13 cellular contexts compared by ENCODE assay signal in the genomic region with DNA sequence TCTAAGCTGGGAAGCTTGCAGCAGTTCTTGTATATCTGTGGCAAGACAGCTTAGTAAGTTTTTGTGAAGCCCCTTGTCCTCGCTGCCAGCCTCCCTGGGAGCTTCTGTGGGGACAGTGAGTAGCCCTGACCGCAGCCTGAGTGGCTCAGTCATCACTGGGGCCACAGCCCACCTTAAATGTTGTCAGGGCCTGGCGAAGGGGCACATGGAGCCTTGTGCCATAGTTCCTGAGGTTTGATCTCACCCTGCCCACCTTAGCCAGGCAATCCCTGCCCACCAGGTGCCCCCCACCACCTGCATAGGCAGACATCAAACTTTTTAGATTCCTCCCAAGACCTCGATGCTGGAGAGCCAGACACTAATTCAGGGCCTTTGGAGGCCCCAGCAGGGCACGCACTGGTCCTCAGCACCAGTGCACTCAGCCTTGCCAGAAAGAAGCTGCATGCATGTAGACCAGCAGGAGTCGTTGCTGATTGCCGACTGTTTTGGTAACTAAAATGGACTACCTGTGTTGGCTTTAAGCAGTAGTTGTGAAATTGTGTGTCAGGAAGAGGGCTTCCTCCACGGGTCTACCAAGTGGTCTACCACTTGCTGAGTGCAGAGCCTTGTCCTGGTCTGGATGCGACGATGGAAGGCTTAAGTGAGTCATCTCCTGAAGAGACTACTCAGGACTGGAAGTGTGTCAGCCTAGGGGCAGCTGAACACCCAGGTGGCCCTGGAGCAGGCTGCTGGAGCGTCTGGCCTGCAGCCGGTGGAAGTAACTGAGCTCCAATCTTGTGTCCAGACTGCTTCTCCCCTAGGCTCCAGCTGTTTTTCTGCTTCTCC.
A peak's percentile ranks its signal among the peaks of the same experiment; 100 is the strongest.
DNase-seq lines count a peak whose midpoint lies in the region; ATAC-seq and TF ChIP-seq lines count a peak whose summit lies in the region.
"Had no signal": no experiment of that assay in that cellular context is flagged by ENCODE, and none has a peak within 500 bp of the region (broad histone marks: within the 10 kb centered on the region; RNA-seq: fewer than 3 reads in every experiment).

No MANE protein-coding gene starts in this region.

- 85 to 90% methylated on average over 12 of the region's 12 CpGs for WGBS in sigmoid colon, 2 donors

- intact Hi-C loops in sigmoid colon (cut with DNase I), result no loop called here

- H3K4me3 ChIP-seq in NB4 (ENCODE audit: low read depth, low read length) (no peak overlapping the region), sigmoid colon (no peak overlapping the region)
- H3K4me3 ChIP-seq: right lobe of liver, upper lobe of left lung had no signal

- no peak overlapping the region for H3K27ac ChIP-seq in sigmoid colon
- H3K27ac ChIP-seq: right lobe of liver, upper lobe of left lung had no signal

- H3K4me1 ChIP-seq in sigmoid colon, result peaks cover 0 to 21% (median 15%) of the 10 kb centered on the region in 4 donors
- H3K4me1 ChIP-seq: right lobe of liver had no signal

- no peak for ATAC-seq in HG03108 (IDR thresholded peaks at IDR 0.05; ENCODE audit: unreplicated experiment)
- ATAC-seq in GM18873 (IDR thresholded peaks at IDR 0.05; ENCODE audit: low FRiP score, unreplicated experiment), result no peak
- no peak for ATAC-seq in GM21717 (IDR thresholded peaks at IDR 0.05; ENCODE audit: unreplicated experiment)
- ATAC-seq: HCT116; right lobe of liver; stimulated activated effector memory CD8-positive, alpha-beta T cell treated with anti-CD3 and anti-CD28 coated beads, Interleukin-12 subunit alpha, Interleukin-12 subunit beta, amount 100 ng/mL, for 72 hours had no signal

- DNase-seq in EL (peak; percentile 22), NB4 (ENCODE audit: low read depth) (peak; percentile 48), ecto neural progenitor cell (ENCODE audit: low spot score) (peak; percentile 29), sigmoid colon (peak; percentile 42)
- DNase-seq: activated naive CD4-positive, alpha-beta T cell treated with anti-CD3 and anti-CD28 coated beads, Interleukin-2, amount 10 ng/mL, durations not matched to agents 7 days and 5 days; effector memory CD4-positive, alpha-beta T cell had no signal

- TF ChIP-seq EP300 in sigmoid colon (IDR thresholded peaks at IDR 0.05), result no peak

- TF ChIP-seq CTCF in NB4 (IDR thresholded peaks at IDR 0.05; ENCODE audit: low read depth, low read length), result no peak
- no peak for TF ChIP-seq CTCF in sigmoid colon (IDR thresholded peaks at IDR 0.05)

- TF ChIP-seq POLR2A in NB4 (IDR thresholded peaks at IDR 0.05; ENCODE audit: extremely low read depth, insufficient read length), result no peak
- TF ChIP-seq POLR2A in sigmoid colon (IDR thresholded peaks at IDR 0.05), result no peak

- H3K27me3 ChIP-seq in sigmoid colon, result no peaks in the 10 kb centered on the region
- H3K27me3 ChIP-seq: right lobe of liver, upper lobe of left lung had no signal

- no peaks in the 10 kb centered on the region for H3K9me3 ChIP-seq in sigmoid colon
- H3K9me3 ChIP-seq: right lobe of liver, upper lobe of left lung had no signal

- H3K36me3 ChIP-seq in sigmoid colon, result no peaks in the 10 kb centered on the region
- H3K36me3 ChIP-seq: right lobe of liver, upper lobe of left lung had no signal
